ENCODE assay signal across 27 cellular contexts in genomic region chr10:86210416-86210815, GRCh38.
"Had no signal": no experiment of that assay in that cellular context is flagged by ENCODE, and none has a peak within 500 bp of the region (broad histone marks: within the 10 kb centered on the region; RNA-seq: fewer than 3 reads in every experiment).

No MANE protein-coding gene starts in this region.

- H3K4me1 ChIP-seq: esophagus squamous epithelium, left ventricle myocardium inferior, lower lobe of right lung, parathyroid adenoma, prostate gland, right atrium auricular region, suprapubic skin, transverse colon, vagina had no signal

- H2AFZ ChIP-seq: parathyroid adenoma had no signal

- H3K79me2 ChIP-seq: parathyroid adenoma had no signal

- H3K9me3 ChIP-seq: esophagus squamous epithelium, left ventricle myocardium inferior, lower lobe of right lung, neutrophil, prostate gland, right atrium auricular region, suprapubic skin, transverse colon, vagina had no signal

- H3K27me3 ChIP-seq: esophagus squamous epithelium, neutrophil, right atrium auricular region, suprapubic skin, transverse colon, vagina had no signal

- H3K27ac ChIP-seq: esophagus squamous epithelium, left ventricle myocardium inferior, lower lobe of right lung, neutrophil, parathyroid adenoma, prostate gland, right atrium auricular region, suprapubic skin, transverse colon, vagina had no signal

- H3K4me2 ChIP-seq: smooth muscle cell had no signal

- H3K36me3 ChIP-seq: esophagus squamous epithelium, left ventricle myocardium inferior, lower lobe of right lung, neutrophil, prostate gland, right atrium auricular region, suprapubic skin, transverse colon, vagina had no signal

- ATAC-seq: effector memory CD8-positive, alpha-beta T cell; left colon; lower lobe of right lung; natural killer cell; sciatic nerve; stimulated activated naive CD8-positive, alpha-beta T cell treated with anti-CD3 and anti-CD28 coated beads, Interleukin-15, amount 100 ng/mL, for 72 hours had no signal

- H3K4me3 ChIP-seq: esophagus squamous epithelium, left ventricle myocardium inferior, lower lobe of right lung, prostate gland, right atrium auricular region, smooth muscle cell, suprapubic skin, transverse colon, vagina had no signal

- DNase-seq: cortex of kidney; effector memory CD8-positive, alpha-beta T cell; erythroblast; esophagus squamous epithelium; hypothalamus; immature natural killer cell; islet precursor cell; kidney glomerular epithelial cell; left colon; left ventricle myocardium inferior; natural killer cell; stimulated activated CD4-positive, alpha-beta T cell treated with anti-CD3 and anti-CD28 coated beads, Interleukin-12 subunit alpha, Interleukin-12 subunit beta, amount 100 ng/mL, for 4 hours; stimulated activated CD4-positive, alpha-beta T cell treated with anti-CD3 and anti-CD28 coated beads, Interleukin-1b, Interleukin-23, amount 100 ng/mL, for 48 hours; stimulated activated CD4-positive, alpha-beta T cell treated with anti-CD3 and anti-CD28 coated beads, Interleukin-4, amount 100 ng/mL, for 1 hour; stimulated activated CD8-positive, alpha-beta memory T cell treated with anti-CD3 and anti-CD28 coated beads, Interleukin-4, amount 100 ng/mL, for 48 hours; stimulated activated naive CD4-positive, alpha-beta T cell; stimulated activated naive CD8-positive, alpha-beta T cell treated with anti-CD3 and anti-CD28 coated beads, Interleukin-15, amount 100 ng/mL, for 72 hours; transverse colon had no signal
